ENCODE assay signal across 18 cellular contexts in genomic region chr5:89445106-89445745, GRCh38.
DNase-seq lines count a peak whose midpoint lies in the region; ATAC-seq and TF ChIP-seq lines count a peak whose summit lies in the region.
"Had no signal": no experiment of that assay in that cellular context is flagged by ENCODE, and none has a peak within 500 bp of the region (broad histone marks: within the 10 kb centered on the region; RNA-seq: fewer than 3 reads in every experiment).

No MANE protein-coding gene starts in this region.

- no peak overlapping the region for H3K4me3 Mint-ChIP-seq in CD14-positive monocyte
- H3K4me3 Mint-ChIP-seq in T-helper 2 cell treated with Interferon-gamma antibody and Interleukin-4, amounts not matched to agents 5 μg/mL and 100 μg/mL, for 36 hours: no peak overlapping the region
- H3K4me3 Mint-ChIP-seq: endodermal cell had no signal

- H3K36me3 Mint-ChIP-seq in CD14-positive monocyte: no peaks in the 10 kb centered on the region
- H3K36me3 Mint-ChIP-seq in T-helper 2 cell treated with Interferon-gamma antibody and Interleukin-4, amounts not matched to agents 5 μg/mL and 100 μg/mL, for 36 hours (ENCODE audit: low read depth): no peaks in the 10 kb centered on the region

- DNase-seq in CD14-positive monocyte (ENCODE audit: low spot score): no peak
- peak; percentile 49 for DNase-seq in OCI-M1 (lab: John Stamatoyannopoulos, UW)
- DNase-seq in midbrain (lab: John Stamatoyannopoulos, UW): peak; percentile 7
- no peak for DNase-seq in T-helper 2 cell treated with Interferon-gamma antibody and Interleukin-4, amounts not matched to agents 5 μg/mL and 100 μg/mL, for 36 hours (ENCODE audit: low spot score)
- no peak for DNase-seq in germinal center (ENCODE audit: low spot score)
- DNase-seq in activated effector memory CD4-positive, alpha-beta T cell treated with Interleukin-2 at 50 U/mL for 16 hours: no peak
- DNase-seq: ACHN; activated naive CD4-positive, alpha-beta T cell treated with anti-CD3 and anti-CD28 coated beads, Interleukin-2, amount 50 U/mL, for 16 hours; Caco-2; endodermal cell; KBM-7; mesendoderm; NCI-H1105 treated with DMSO at 0.1 percent for 48 hours; NCI-H226; ovary; SK-N-SH had no signal

- H3K9me3 Mint-ChIP-seq in CD14-positive monocyte: peaks cover 0 to 7% (median 0%) of the 10 kb centered on the region in 7 donors
- no peaks in the 10 kb centered on the region for H3K9me3 Mint-ChIP-seq in T-helper 2 cell treated with Interferon-gamma antibody and Interleukin-4, amounts not matched to agents 5 μg/mL and 100 μg/mL, for 36 hours
- H3K9me3 Mint-ChIP-seq: endodermal cell had no signal

- no peak for TF ChIP-seq CTCF in CD14-positive monocyte (IDR thresholded peaks at IDR 0.05)

- ATAC-seq in GM21447 (IDR thresholded peaks at IDR 0.05; ENCODE audit: unreplicated experiment) (peak; percentile 40), GM21723 (IDR thresholded peaks at IDR 0.05; ENCODE audit: unreplicated experiment) (no peak)

- H3K27ac Mint-ChIP-seq in CD14-positive monocyte: peak overlapping the region in 4 of 7 donors; percentile 45 to 79 (median 60)
- H3K27ac Mint-ChIP-seq in T-helper 2 cell treated with Interferon-gamma antibody and Interleukin-4, amounts not matched to agents 5 μg/mL and 100 μg/mL, for 36 hours: no peak overlapping the region
- H3K27ac Mint-ChIP-seq: endodermal cell had no signal

- intact Hi-C loops in CD14-positive monocyte (cut with micrococcal nuclease): no loop called here

- peaks cover 33% of the 10 kb centered on the region for H3K4me1 Mint-ChIP-seq in CD14-positive monocyte
- H3K4me1 Mint-ChIP-seq in T-helper 2 cell treated with Interferon-gamma antibody and Interleukin-4, amounts not matched to agents 5 μg/mL and 100 μg/mL, for 36 hours (ENCODE audit: low read depth): no peaks in the 10 kb centered on the region

- H3K27me3 Mint-ChIP-seq in CD14-positive monocyte (ENCODE audit: low read depth in 3 of 3): peaks cover 0 to 2% (median 1%) of the 10 kb centered on the region in 3 donors
- no peaks in the 10 kb centered on the region for H3K27me3 Mint-ChIP-seq in T-helper 2 cell treated with Interferon-gamma antibody and Interleukin-4, amounts not matched to agents 5 μg/mL and 100 μg/mL, for 36 hours (ENCODE audit: low read depth)

Comparison
In these comparisons a context has a peak if more than half of its experiments do, and no peak if none do; other contexts are left out.
1. DNase-seq: peak in OCI-M1 (single experiment) and midbrain (single experiment); none in CD14-positive monocyte (single experiment), T-helper 2 cell treated with Interferon-gamma antibody and Interleukin-4, amounts not matched to agents 5 μg/mL and 100 μg/mL, for 36 hours (single experiment), germinal center (single experiment) and activated effector memory CD4-positive, alpha-beta T cell treated with Interleukin-2 at 50 U/mL for 16 hours (single experiment).